33 cellular contexts compared by ENCODE assay signal in genomic region chr5:154706416-154706815, GRCh38.
"Had no signal": no experiment of that assay in that cellular context is flagged by ENCODE, and none has a peak within 500 bp of the region (broad histone marks: within the 10 kb centered on the region; RNA-seq: fewer than 3 reads in every experiment).

No MANE protein-coding gene starts in this region.

- H3K4me1 Mint-ChIP-seq: activated B cell treated with CpG ODN at 0.5 μM for 24 hours; activated CD4-positive, alpha-beta T cell treated with anti-CD3 and anti-CD28 coated beads, Interleukin-2, amount 10 ng/mL, durations not matched to agents 24 days and 14 days; activated naive CD4-positive, alpha-beta T cell treated with anti-CD3 and anti-CD28 coated beads, Interleukin-2, amount 50 U/mL, for 24 hours; activated naive CD8-positive, alpha-beta T cell treated with anti-CD3 and anti-CD28 coated beads, Interleukin-2, amount 50 U/mL, for 24 hours had no signal

- H3K4me3 ChIP-seq: body of pancreas, breast epithelium had no signal

- H3K27ac ChIP-seq: body of pancreas, brain microvascular endothelial cell, breast epithelium, VCaP had no signal

- H3K27ac Mint-ChIP-seq: activated B cell treated with CpG ODN at 0.5 μM for 24 hours; activated CD4-positive, alpha-beta memory T cell treated with anti-CD3 and anti-CD28 coated beads for 36 hours; activated CD4-positive, alpha-beta T cell treated with anti-CD3 and anti-CD28 coated beads, Interleukin-2, amount 10 ng/mL, durations not matched to agents 24 days and 14 days; activated CD8-positive, alpha-beta T cell treated with anti-CD3 and anti-CD28 coated beads for 36 hours; activated naive CD4-positive, alpha-beta T cell treated with anti-CD3 and anti-CD28 coated beads, Interleukin-2, amount 10 ng/mL, durations not matched to agents 7 days and 5 days; activated naive CD4-positive, alpha-beta T cell treated with anti-CD3 and anti-CD28 coated beads, Interleukin-2, amount 50 U/mL, for 24 hours; activated naive CD8-positive, alpha-beta T cell; activated naive CD8-positive, alpha-beta T cell treated with anti-CD3 and anti-CD28 coated beads, Interleukin-2, amount 10 ng/mL, durations not matched to agents 7 days and 5 days; activated naive CD8-positive, alpha-beta T cell treated with anti-CD3 and anti-CD28 coated beads, Interleukin-2, amount 50 U/mL, for 24 hours; activated T-cell treated with anti-CD3 and anti-CD28 coated beads, Interleukin-2, amount 50 U/mL, for 24 hours; activated T-helper 2 cell treated with anti-CD3 and anti-CD28 coated beads, Interferon-gamma antibody, Interleukin-2, Interleukin-4, amounts not matched to agents 10 μg/mL and 5 μg/mL and 100 μg/mL, durations not matched to agents 14 hours and 24 hours and 36 hours; T-helper 1 cell treated with Interleukin-12 subunit alpha and Interleukin-12 subunit beta and Interleukin-4 antibody, amounts not matched to agents 30 μg/mL and 1 μg/mL, for 36 hours; T-helper 2 cell treated with Interferon-gamma antibody and Interleukin-4, amounts not matched to agents 5 μg/mL and 100 μg/mL, for 36 hours had no signal

- H3K36me3 Mint-ChIP-seq: activated CD4-positive, alpha-beta memory T cell treated with anti-CD3 and anti-CD28 coated beads for 36 hours; activated naive CD4-positive, alpha-beta T cell treated with anti-CD3 and anti-CD28 coated beads, Interleukin-2, amount 10 ng/mL, durations not matched to agents 7 days and 5 days; activated naive CD4-positive, alpha-beta T cell treated with anti-CD3 and anti-CD28 coated beads, Interleukin-2, amount 50 U/mL, for 24 hours; activated naive CD8-positive, alpha-beta T cell; activated naive CD8-positive, alpha-beta T cell treated with anti-CD3 and anti-CD28 coated beads, Interleukin-2, amount 10 ng/mL, durations not matched to agents 7 days and 5 days had no signal

- DNase-seq: activated B cell treated with CpG ODN at 0.5 μM for 24 hours; activated CD4-positive, alpha-beta memory T cell treated with anti-CD3 and anti-CD28 coated beads for 36 hours; activated CD4-positive, alpha-beta T cell treated with anti-CD3 and anti-CD28 coated beads for 4 hours; activated CD4-positive, alpha-beta T cell treated with anti-CD3 and anti-CD28 coated beads, Interleukin-2, amount 10 ng/mL, durations not matched to agents 24 days and 14 days; activated CD4-positive, alpha-beta T cell treated with anti-CD3 and anti-CD28 coated beads, Interleukin-2, amount 50 U/mL, for 1 hour; activated CD4-positive, alpha-beta T cell treated with anti-CD3 and anti-CD28 coated beads, Interleukin-2, amount 50 U/mL, for 4 hours; activated CD4-positive, CD25-positive, alpha-beta regulatory T cell treated with anti-CD3 and anti-CD28 coated beads, Interleukin-2, amount 50 U/mL, for 72 hours; activated CD8-positive, alpha-beta memory T cell treated with anti-CD3 and anti-CD28 coated beads, Interleukin-2, amount 50 U/mL, for 4 hours; activated CD8-positive, alpha-beta T cell treated with anti-CD3 and anti-CD28 coated beads for 36 hours; activated effector memory CD4-positive, alpha-beta T cell treated with Interleukin-2 at 50 U/mL for 16 hours; activated gamma-delta T cell; activated naive CD4-positive, alpha-beta T cell treated with anti-CD3 and anti-CD28 coated beads, Interleukin-2, amount 10 ng/mL, durations not matched to agents 7 days and 5 days; activated naive CD4-positive, alpha-beta T cell treated with Interleukin-2 at 50 U/mL for 16 hours; activated naive CD8-positive, alpha-beta T cell treated with anti-CD3 and anti-CD28 coated beads, Interleukin-2, amount 10 ng/mL, durations not matched to agents 7 days and 5 days; activated naive CD8-positive, alpha-beta T cell treated with anti-CD3 and anti-CD28 coated beads, Interleukin-2, amount 50 U/mL, for 24 hours; activated T-cell treated with anti-CD3 and anti-CD28 coated beads for 4 hours; activated T-cell treated with anti-CD3 and anti-CD28 coated beads, Interleukin-2, amount 50 U/mL, for 24 hours; activated T-cell treated with anti-CD3 and anti-CD28 coated beads, Interleukin-2, amount 50 U/mL, for 48 hours; amniotic stem cell; aorta; body of pancreas; brain microvascular endothelial cell; central memory CD4-positive, alpha-beta T cell; T-helper 1 cell; T-helper 2 cell; T-helper 9 cell had no signal

- H3K4me1 ChIP-seq: breast epithelium had no signal

- H3K27me3 Mint-ChIP-seq: activated B cell treated with CpG ODN at 0.5 μM for 24 hours; activated CD4-positive, alpha-beta memory T cell treated with anti-CD3 and anti-CD28 coated beads for 36 hours; activated CD4-positive, alpha-beta T cell treated with anti-CD3 and anti-CD28 coated beads, Interleukin-2, amount 10 ng/mL, durations not matched to agents 24 days and 14 days; activated CD8-positive, alpha-beta T cell treated with anti-CD3 and anti-CD28 coated beads for 36 hours; activated naive CD4-positive, alpha-beta T cell treated with anti-CD3 and anti-CD28 coated beads, Interleukin-2, amount 10 ng/mL, durations not matched to agents 7 days and 5 days; activated naive CD4-positive, alpha-beta T cell treated with anti-CD3 and anti-CD28 coated beads, Interleukin-2, amount 50 U/mL, for 24 hours; activated naive CD8-positive, alpha-beta T cell; activated naive CD8-positive, alpha-beta T cell treated with anti-CD3 and anti-CD28 coated beads, Interleukin-2, amount 50 U/mL, for 24 hours; activated T-cell treated with anti-CD3 and anti-CD28 coated beads, Interleukin-2, amount 50 U/mL, for 24 hours had no signal

- ATAC-seq: activated CD8-positive, alpha-beta T cell treated with anti-CD3 and anti-CD28 coated beads for 36 hours; activated naive CD8-positive, alpha-beta T cell treated with anti-CD3 and anti-CD28 coated beads, Interleukin-2, amount 50 U/mL, for 24 hours; body of pancreas had no signal

- H3K4me3 Mint-ChIP-seq: activated B cell treated with CpG ODN at 0.5 μM for 24 hours; activated CD4-positive, alpha-beta memory T cell treated with anti-CD3 and anti-CD28 coated beads for 36 hours; activated CD4-positive, alpha-beta T cell treated with anti-CD3 and anti-CD28 coated beads, Interleukin-2, amount 10 ng/mL, durations not matched to agents 24 days and 14 days; activated CD8-positive, alpha-beta T cell treated with anti-CD3 and anti-CD28 coated beads for 36 hours; activated naive CD4-positive, alpha-beta T cell treated with anti-CD3 and anti-CD28 coated beads, Interleukin-2, amount 10 ng/mL, durations not matched to agents 7 days and 5 days; activated naive CD4-positive, alpha-beta T cell treated with anti-CD3 and anti-CD28 coated beads, Interleukin-2, amount 50 U/mL, for 24 hours; activated naive CD8-positive, alpha-beta T cell; activated naive CD8-positive, alpha-beta T cell treated with anti-CD3 and anti-CD28 coated beads, Interleukin-2, amount 10 ng/mL, durations not matched to agents 7 days and 5 days; activated naive CD8-positive, alpha-beta T cell treated with anti-CD3 and anti-CD28 coated beads, Interleukin-2, amount 50 U/mL, for 24 hours; activated T-cell treated with anti-CD3 and anti-CD28 coated beads, Interleukin-2, amount 50 U/mL, for 24 hours; T-helper 1 cell treated with Interleukin-12 subunit alpha and Interleukin-12 subunit beta and Interleukin-4 antibody, amounts not matched to agents 30 μg/mL and 1 μg/mL, for 36 hours; T-helper 2 cell treated with Interferon-gamma antibody and Interleukin-4, amounts not matched to agents 5 μg/mL and 100 μg/mL, for 36 hours had no signal

- H3K27me3 ChIP-seq: body of pancreas, brain microvascular endothelial cell, breast epithelium had no signal

- H3K36me3 ChIP-seq: brain microvascular endothelial cell, breast epithelium had no signal

- H3K9me3 Mint-ChIP-seq: activated B cell treated with CpG ODN at 0.5 μM for 24 hours; activated CD4-positive, alpha-beta memory T cell treated with anti-CD3 and anti-CD28 coated beads for 36 hours; activated CD4-positive, alpha-beta T cell treated with anti-CD3 and anti-CD28 coated beads, Interleukin-2, amount 10 ng/mL, durations not matched to agents 24 days and 14 days; activated CD8-positive, alpha-beta T cell treated with anti-CD3 and anti-CD28 coated beads for 36 hours; activated naive CD4-positive, alpha-beta T cell treated with anti-CD3 and anti-CD28 coated beads, Interleukin-2, amount 10 ng/mL, durations not matched to agents 7 days and 5 days; activated naive CD4-positive, alpha-beta T cell treated with anti-CD3 and anti-CD28 coated beads, Interleukin-2, amount 50 U/mL, for 24 hours; activated naive CD8-positive, alpha-beta T cell treated with anti-CD3 and anti-CD28 coated beads, Interleukin-2, amount 10 ng/mL, durations not matched to agents 7 days and 5 days; activated naive CD8-positive, alpha-beta T cell treated with anti-CD3 and anti-CD28 coated beads, Interleukin-2, amount 50 U/mL, for 24 hours; activated T-cell treated with anti-CD3 and anti-CD28 coated beads, Interleukin-2, amount 50 U/mL, for 24 hours; activated T-helper 2 cell treated with anti-CD3 and anti-CD28 coated beads, Interferon-gamma antibody, Interleukin-2, Interleukin-4, amounts not matched to agents 10 μg/mL and 5 μg/mL and 100 μg/mL, durations not matched to agents 14 hours and 24 hours and 36 hours; T-helper 1 cell treated with Interleukin-12 subunit alpha and Interleukin-12 subunit beta and Interleukin-4 antibody, amounts not matched to agents 30 μg/mL and 1 μg/mL, for 36 hours; T-helper 2 cell treated with Interferon-gamma antibody and Interleukin-4, amounts not matched to agents 5 μg/mL and 100 μg/mL, for 36 hours had no signal

- H3K9me3 ChIP-seq: body of pancreas, breast epithelium had no signal
